16 cellular contexts compared by ENCODE assay signal in genomic region chr1:195336718-195337269, GRCh38.
DNase-seq lines count a peak whose midpoint lies in the region; TF ChIP-seq lines count a peak whose summit lies in the region.
"Had no signal": no experiment of that assay in that cellular context is flagged by ENCODE, and none has a peak within 500 bp of the region (broad histone marks: within the 10 kb centered on the region; RNA-seq: fewer than 3 reads in every experiment).

No MANE protein-coding gene starts in this region.

- CTCF ChIA-PET in PC-9 (lab: Charles Lee) = no interaction called here

- H3K36me3 ChIP-seq in PC-9 (ENCODE audit: low read depth) = no peaks in the 10 kb centered on the region
- H3K36me3 ChIP-seq: SJSA1 had no signal

- intact Hi-C loops in PC-9 (cut with micrococcal nuclease; ENCODE audit: unreplicated experiment) = no loop called here

- no TSS peak for BruUV-seq in PC-9 (replicated peaks; lab: Mats Ljungman, UMichigan)

- peak overlapping the region; percentile 51; the same call in 1 of the 2 replicates for H3K27ac Mint-ChIP-seq in HFFc6

- H3K4me2 ChIP-seq in PC-9 = peak overlapping the region; percentile 16; the same call in 1 of the 2 replicates

- H3K9me3 ChIP-seq in PC-9 (ENCODE audit: insufficient read depth, low read depth) = no peaks in the 10 kb centered on the region
- H3K9me3 ChIP-seq: SJSA1 had no signal

- no peak overlapping the region; the same call in 1 of the 2 replicates for H2AFZ ChIP-seq in PC-9

- POLR2A ChIA-PET in PC-9 (lab: Charles Lee; ENCODE audit: unreplicated experiment) = no interaction called here

- H3K27ac ChIP-seq in PC-9 = no peak overlapping the region
- H3K27ac ChIP-seq: C4-2B, SJSA1 had no signal

- H3K9me3 Mint-ChIP-seq in HFFc6 = no peaks in the 10 kb centered on the region

- no peak overlapping the region; the same call in 1 of the 2 replicates for H3K4me3 Mint-ChIP-seq in HFFc6

- no peaks in the 10 kb centered on the region for H3F3A ChIP-seq in PC-9 (ENCODE audit: insufficient read depth, low read depth)

- no peaks in the 10 kb centered on the region for H3K27me3 ChIP-seq in PC-9 (ENCODE audit: insufficient read depth, low read depth)
- H3K27me3 ChIP-seq: SJSA1 had no signal

- no peak overlapping the region for H3K4me3 ChIP-seq in PC-9
- H3K4me3 ChIP-seq: SJSA1 had no signal

- no peaks in the 10 kb centered on the region for H3K27me3 Mint-ChIP-seq in HFFc6 (ENCODE audit: insufficient read depth)

- H3K9me2 ChIP-seq in PC-9 (ENCODE audit: insufficient read depth) = no peaks in the 10 kb centered on the region

- H4K20me1 ChIP-seq in PC-9 (ENCODE audit: insufficient read depth) = no peaks in the 10 kb centered on the region

- TF ChIP-seq CTCF in HFFc6 (IDR thresholded peaks at IDR 0.05) (no peak), PC-9 (conservative IDR thresholded peaks at IDR 0.05) (no peak)

- no peaks in the 10 kb centered on the region for H3K36me3 Mint-ChIP-seq in HFFc6 (ENCODE audit: low read depth)

- peaks cover 40% of the 10 kb centered on the region for H3K4me1 Mint-ChIP-seq in HFFc6 (ENCODE audit: low read depth)

- H3K79me2 ChIP-seq in PC-9 (ENCODE audit: low read depth) = no peaks in the 10 kb centered on the region

- no peak for DNase-seq in HFFc6
- no peak for DNase-seq in PC-9
- peak; percentile 1 for DNase-seq in fibroblast of peridontal ligament (ENCODE audit: extremely low read depth)
- DNase-seq in renal cortical epithelial cell (ENCODE audit: low read depth) = peak; percentile 18
- no peak for DNase-seq in GF-D8 (lab: John Stamatoyannopoulos, UW)
- no peak for DNase-seq in DMS 273 treated with DMSO at 0.1 percent for 48 hours (lab: John Stamatoyannopoulos, UW)
- DNase-seq in NAMALWA (ENCODE audit: low spot score) = no peak
- DNase-seq: COR-L47, DMS53, Kasumi-1, NCI-H1436, NCI-H2029 treated with DMSO at 0.1 percent for 48 hours, NCI-H524, T-helper 1 cell had no signal

- no peaks in the 10 kb centered on the region for H3K4me1 ChIP-seq in PC-9 (replicated peaks; ENCODE audit: insufficient read depth)
- H3K4me1 ChIP-seq: SJSA1 had no signal

Comparison
In these comparisons a context has a peak if more than half of its experiments do, and no peak if none do; other contexts are left out.
1. DNase-seq: peak in fibroblast of peridontal ligament (single experiment) and renal cortical epithelial cell (single experiment); none in HFFc6 (single experiment), PC-9 (0 of 2), GF-D8 (single experiment), DMS 273 treated with DMSO at 0.1 percent for 48 hours (single experiment) and NAMALWA (single experiment).